18 cellular contexts compared by ENCODE assay signal in the genomic region with DNA sequence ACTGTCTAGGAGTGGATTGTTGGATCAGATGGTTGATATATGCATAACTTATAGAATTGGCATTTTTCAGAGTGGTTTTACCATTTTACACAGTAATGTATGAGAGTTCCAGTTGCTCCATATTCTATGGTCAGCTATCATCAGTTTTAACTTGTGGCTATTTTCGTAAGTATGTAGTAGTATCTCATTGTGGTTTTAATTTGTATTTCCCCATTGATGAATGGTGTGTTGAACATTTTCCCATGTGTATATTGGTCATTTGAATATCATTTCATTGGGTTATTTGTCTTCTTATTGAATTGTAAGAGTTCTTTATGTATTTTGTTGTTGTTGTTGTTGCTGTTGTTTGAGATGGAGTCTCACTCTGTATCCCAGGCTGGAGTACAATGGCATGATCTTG.
"Had no signal": no experiment of that assay in that cellular context is flagged by ENCODE, and none has a peak within 500 bp of the region (broad histone marks: within the 10 kb centered on the region; RNA-seq: fewer than 3 reads in every experiment).

No MANE protein-coding gene starts in this region.

- H3K4me3 ChIP-seq: neural progenitor cell, ovary, pancreas, prostate gland, psoas muscle, right atrium auricular region, right lobe of liver, sigmoid colon, skin epidermis, smooth muscle cell, spleen had no signal

- H3K4me1 ChIP-seq: neural progenitor cell, pancreas, prostate gland, psoas muscle, right atrium auricular region, right lobe of liver, sigmoid colon, spleen had no signal

- ATAC-seq: naive thymus-derived CD8-positive, alpha-beta T cell; natural killer cell; natural killer cell treated with Interleukin-12 subunit alpha and Interleukin-12 subunit beta and Interleukin-15 and Interleukin-18, amount 100 ng/mL, for 72 hours; pancreas; psoas muscle; right cardiac atrium; right lobe of liver; sciatic nerve had no signal

- H3K9me3 ChIP-seq: neutrophil, ovary, pancreas, prostate gland, psoas muscle, right atrium auricular region, right lobe of liver, sigmoid colon, spleen had no signal

- H3K27ac ChIP-seq: neural progenitor cell, neutrophil, ovary, pancreas, parathyroid adenoma, prostate gland, psoas muscle, right atrium auricular region, right lobe of liver, sigmoid colon, skin epidermis, spleen had no signal

- H3K36me3 ChIP-seq: neural progenitor cell, neutrophil, ovary, pancreas, prostate gland, right atrium auricular region, right lobe of liver, sigmoid colon, spleen had no signal
